ENCODE assay signal across 20 cellular contexts in genomic region chrX:41031256-41031967, GRCh38. TPM values are rescaled to one million over a fixed set of nuclear protein-coding genes. Genes with fewer than 3 reads are reported as not detected.
DNase-seq lines count a peak whose midpoint lies in the region; ATAC-seq, FAIRE-seq and TF ChIP-seq lines count a peak whose summit lies in the region.
"Had no signal": no experiment of that assay in that cellular context is flagged by ENCODE, and none has a peak within 500 bp of the region (broad histone marks: within the 10 kb centered on the region; RNA-seq: fewer than 3 reads in every experiment).

No MANE protein-coding gene starts in this region.

- peak overlapping the region; percentile 20 for H2AFZ ChIP-seq in HepG2 (ENCODE audit: low read length)
- no peak overlapping the region for H2AFZ ChIP-seq in neuronal stem cell (ENCODE audit: low read length)
- no peak overlapping the region for H2AFZ ChIP-seq in hepatocyte

- H4K20me1 ChIP-seq in HepG2 (ENCODE audit: insufficient read depth, low read length) (no peaks in the 10 kb centered on the region), hepatocyte (ENCODE audit: insufficient read depth, poor library complexity, severe bottlenecking) (no peaks in the 10 kb centered on the region)

- H3K23ac ChIP-seq in neuronal stem cell (ENCODE audit: low read depth, low read length, poor library complexity): no peak overlapping the region

- H3K4me1 ChIP-seq in A549: peaks cover 44% of the 10 kb centered on the region
- peaks cover 25% of the 10 kb centered on the region for H3K4me1 ChIP-seq in HepG2 (ENCODE audit: insufficient read depth, low read length)
- H3K4me1 ChIP-seq in neuronal stem cell (ENCODE audit: control insufficient read depth in 2 of 2, insufficient read depth in 1 of 2, low read depth in 1 of 2, low read length in 2 of 2): peaks cover 2 to 3% of the 10 kb centered on the region in 2 donors
- peaks cover 11% of the 10 kb centered on the region for H3K4me1 ChIP-seq in hepatocyte (ENCODE audit: insufficient read depth)

- BruUV-seq in HepG2 (replicated peaks; lab: Mats Ljungman, UMichigan): no TSS peak

- no peaks in the 10 kb centered on the region for H3K79me1 ChIP-seq in neuronal stem cell (ENCODE audit: low read depth, low read length)

- WGBS in A549 (ENCODE audit: missing lambda C conversion rate): 91% methylated on average over 13 of the region's 13 CpGs
- WGBS in HepG2 (ENCODE audit: low lambda C conversion rate): 61% methylated on average over 7 of the region's 13 CpGs
- WGBS in neuronal stem cell (ENCODE audit: extremely low coverage in 2 of 2, insufficient read length in 2 of 2, insufficient replicate concordance in 1 of 2), 2 donors: no CpG with 5 or more reads among the region's 13 CpGs
- WGBS in hepatocyte (ENCODE audit: low lambda C conversion rate, missing lambda C conversion rate): 91% methylated on average over 13 of the region's 13 CpGs

- no peaks in the 10 kb centered on the region for H3K9me3 ChIP-seq in A549
- H3K9me3 ChIP-seq in HepG2 (ENCODE audit: low read length): no peaks in the 10 kb centered on the region
- H3K9me3 ChIP-seq in neuronal stem cell (replicated peaks in 1 of 2; ENCODE audit: control insufficient read depth in 2 of 2, insufficient read depth in 1 of 2, low read depth in 1 of 2, low read length in 2 of 2): no peaks in the 10 kb centered on the region
- H3K9me3 ChIP-seq in hepatocyte (ENCODE audit: low read depth): no peaks in the 10 kb centered on the region
- H3K9me3 ChIP-seq: MG63 had no signal

- H3K79me2 ChIP-seq in HepG2 (ENCODE audit: insufficient read depth, low read length) (no peaks in the 10 kb centered on the region), hepatocyte (no peaks in the 10 kb centered on the region)

- no peak overlapping the region for H3K14ac ChIP-seq in neuronal stem cell (ENCODE audit: low read length)

- CTCF ChIA-PET in A549 (lab: Yijun Ruan, JAX) (no interaction called here), HepG2 (lab: Yijun Ruan, JAX; ENCODE audit: low intra/inter-chr PET ratio, low total read pairs) (no interaction called here)

- no peak overlapping the region for H3K4ac ChIP-seq in neuronal stem cell (ENCODE audit: low read length)

- no peak overlapping the region for H2BK15ac ChIP-seq in neuronal stem cell (ENCODE audit: low read length)

- intact Hi-C loops in HepG2 (cut with micrococcal nuclease; ENCODE audit: unreplicated experiment): no loop called here

- no peak for TF ChIP-seq RAD21 in A549 (conservative IDR thresholded peaks at IDR 0.05 in 1 of 2, IDR thresholded peaks at IDR 0.05 in 1 of 2)
- TF ChIP-seq RAD21 in HepG2 (CRISPR knock-in tag; IDR thresholded peaks at IDR 0.05): no peak

- in situ Hi-C loops in HepG2 (cut with HindIII; ENCODE audit: extremely low pct_ligation_motif_present, low pct_unique_long_range_greater_than_20kb): no loop called here

- TF ChIP-seq EP300 in A549 (IDR thresholded peaks at IDR 0.05) (no peak), HepG2 (IDR thresholded peaks at IDR 0.05; ENCODE audit: low read depth in 2 of 2, low read length in 2 of 2) (no peak), HepG2 (CRISPR knock-in tag; IDR thresholded peaks at IDR 0.05; ENCODE audit: borderline replicate concordance) (no peak)

- H2BK5ac ChIP-seq in neuronal stem cell (ENCODE audit: low read length): no peak overlapping the region

- peak overlapping the region; percentile 41 to 72; a peak in 5 of 6 replicates for H3K27ac ChIP-seq in A549
- H3K27ac ChIP-seq in HepG2 (ENCODE audit: extremely low read length, insufficient read depth, low read length): no peak overlapping the region
- no peak overlapping the region for H3K27ac ChIP-seq in neuronal stem cell (replicated peaks; ENCODE audit: low read length)
- H3K27ac ChIP-seq in hepatocyte: no peak overlapping the region
- H3K27ac ChIP-seq: C4-2B, SK-N-MC had no signal

- no peak for TF ChIP-seq POLR2A in A549 (IDR thresholded peaks at IDR 0.05; ENCODE audit: low read length)
- TF ChIP-seq POLR2A in HepG2 (IDR thresholded peaks at IDR 0.05; ENCODE audit: insufficient read depth in 1 of 2, low read depth in 2 of 2, low read length in 2 of 2): no peak

- H4K8ac ChIP-seq in neuronal stem cell (ENCODE audit: low read depth, low read length): no peak overlapping the region

- H3K18ac ChIP-seq in neuronal stem cell (ENCODE audit: low read length): peak overlapping the region; percentile 57

- no peak for DNase-seq in A549 (ENCODE audit: low read depth in 1 of 2, low spot score in 1 of 2)
- peak; percentile 45 for DNase-seq in NCI-H69 (lab: John Stamatoyannopoulos, UW)
- no peak for DNase-seq in HepG2 (ENCODE audit: low spot score)
- DNase-seq in neuronal stem cell (ENCODE audit: low spot score): no peak
- no peak for DNase-seq in hepatocyte (ENCODE audit: low spot score)
- no peak for DNase-seq in DMS153 treated with DMSO at 0.1 percent for 48 hours (lab: John Stamatoyannopoulos, UW; ENCODE audit: unreplicated experiment)
- DNase-seq in NCI-H2171 (lab: John Stamatoyannopoulos, UW): no peak
- DNase-seq: Calu3; CD8-positive, alpha-beta memory T cell; DMS153; GDM1; GOT3; MG63; NCI-H1417; NCI-H1930; NCI-H524 treated with DMSO at 0.1 percent for 48 hours; SHP77 treated with DMSO at 0.1 percent for 48 hours had no signal

- ATAC-seq in A549 (no peak), HepG2 (no peak), HG03342 (IDR thresholded peaks at IDR 0.05; ENCODE audit: unreplicated experiment) (no peak)

- no peak overlapping the region for H2AK5ac ChIP-seq in neuronal stem cell (ENCODE audit: low read depth, low read length)

- no peaks in the 10 kb centered on the region for H3K9me2 ChIP-seq in hepatocyte (replicated peaks; ENCODE audit: insufficient read depth)

- H3K27me3 ChIP-seq in HepG2 (ENCODE audit: control insufficient read depth in 1 of 2, insufficient read depth in 2 of 2, low read length in 2 of 2) (no peaks in the 10 kb centered on the region), neuronal stem cell (ENCODE audit: control insufficient read depth in 3 of 3, insufficient read depth in 3 of 3, low read depth in 1 of 3, low read length in 3 of 3) (no peaks in the 10 kb centered on the region), hepatocyte (no peaks in the 10 kb centered on the region)
- H3K27me3 ChIP-seq: MG63 had no signal

- H3K36me3 ChIP-seq in HepG2 (replicated peaks in 1 of 2; ENCODE audit: control insufficient read depth in 1 of 2, insufficient read depth in 2 of 2, low read length in 2 of 2) (no peaks in the 10 kb centered on the region), neuronal stem cell (replicated peaks in 1 of 2; ENCODE audit: control insufficient read depth in 2 of 2, insufficient read depth in 2 of 2, low read length in 2 of 2) (no peaks in the 10 kb centered on the region), hepatocyte (replicated peaks; ENCODE audit: insufficient read depth, low read depth) (no peaks in the 10 kb centered on the region)
- H3K36me3 ChIP-seq: MG63 had no signal

- no peak overlapping the region for H2BK120ac ChIP-seq in neuronal stem cell (ENCODE audit: low read depth, low read length)

- H3K9ac ChIP-seq in HepG2 (ENCODE audit: insufficient read depth, low read depth, low read length): no peak overlapping the region
- H3K9ac ChIP-seq in neuronal stem cell (ENCODE audit: low read depth, low read length, poor library complexity): no peak overlapping the region

- POLR2A ChIA-PET in A549 (lab: Yijun Ruan, JAX): no interaction called here
- POLR2A ChIA-PET in HepG2 (lab: Yijun Ruan, JAX): no interaction called here

- no peak overlapping the region for H2BK12ac ChIP-seq in neuronal stem cell (ENCODE audit: low read length)

- no peak overlapping the region for H4K91ac ChIP-seq in neuronal stem cell (ENCODE audit: low read depth, low read length, poor library complexity)

- H3K4me2 ChIP-seq in A549 (no peak overlapping the region), HepG2 (ENCODE audit: low read depth, low read length) (no peak overlapping the region; the same call in 1 of the 2 replicates), neuronal stem cell (ENCODE audit: insufficient read depth, low read length, poor library complexity, severe bottlenecking) (no peak overlapping the region), hepatocyte (no peak overlapping the region)

- TF ChIP-seq CTCF in A549 (IDR thresholded peaks at IDR 0.05) (no peak), HepG2 (CRISPR knock-in tag; IDR thresholded peaks at IDR 0.05) (no peak), hepatocyte (IDR thresholded peaks at IDR 0.05; ENCODE audit: poor library complexity) (no peak)

- no peak for FAIRE-seq in A549 (lab: Jason Lieb, UNC)
- FAIRE-seq in HepG2 (lab: Jason Lieb, UNC): no peak

- H3K4me3 ChIP-seq in A549 (no peak overlapping the region), HepG2 (replicated peaks in 1 of 3; ENCODE audit: insufficient read depth in 1 of 3, low read depth in 2 of 3, low read length in 3 of 3) (no peak overlapping the region), neuronal stem cell (ENCODE audit: low read length in 2 of 2) (no peak overlapping the region), hepatocyte (no peak overlapping the region)
- H3K4me3 ChIP-seq: MG63, SK-N-MC had no signal

RNA-seq across cellular contexts. Expression of gene USP9X, which starts 53.8 kb away (rescaled TPM):
- polyA plus RNA-seq in A549 (2011; rRNA removed) (70.4 and 110 TPM in 2 replicates), A549 (2017; fragmentation: RNase III; extraction: RNeasy Plus Mini Kit Qiagen cat#74134 plus additional on column Dnase treatment) (30.7 to 32.6 TPM (median 31.8 TPM) in 3 replicates), HepG2 (2011; rRNA removed) (20.7 and 22.2 TPM in 2 replicates), hepatocyte (23.8 and 26.6 TPM in 2 replicates)
- 10.0 and 12.6 TPM in 2 replicates for polyA plus RNA-seq in A549 (2012; cell fraction: cytosol; rRNA removed)
- polyA plus RNA-seq in A549 (2012; cell fraction: nucleus; rRNA removed): 10.8 and 15.3 TPM in 2 replicates
- polyA minus RNA-seq in A549 (2011; rRNA and poly(A)+ RNA removed): 264 and 283 TPM in 2 replicates
- total RNA-seq in HepG2 (2016; rRNA removed; fragmentation: Illumina TruSeq; extraction: Trizol) (40.5 and 81.0 TPM in 2 replicates), hepatocyte (93.9 and 114 TPM in 2 replicates)
- total RNA-seq in HepG2 (2016; cell fraction: cytosol; rRNA removed; fragmentation: Illumina TruSeq; extraction: Trizol; ENCODE audit: low read depth): 3.8 and 4.7 TPM in 2 replicates
- total RNA-seq in HepG2 (2016; cell fraction: insoluble cytoplasmic fraction; rRNA removed; fragmentation: Illumina TruSeq; extraction: Trizol): 39.4 and 75.2 TPM in 2 replicates
- 12.7 TPM in 2 replicates for total RNA-seq in HepG2 (2016; cell fraction: membrane; rRNA removed; fragmentation: Illumina TruSeq; extraction: Trizol)
- 41.9 and 52.3 TPM in 2 replicates for total RNA-seq in HepG2 (2016; cell fraction: nucleus; rRNA removed; fragmentation: Illumina TruSeq; extraction: Trizol)
- 9.5 and 16.8 TPM in 2 replicates for polyA plus RNA-seq in HepG2 (2011; cell fraction: cytosol; rRNA removed)
- 14.6 and 21.3 TPM in 2 replicates for polyA plus RNA-seq in HepG2 (2011; cell fraction: nucleus; rRNA removed)
- 24.5 and 29.6 TPM in 2 replicates for polyA plus RNA-seq in HepG2 (2012)
- 0.76 and 1.8 TPM in 2 replicates for polyA plus RNA-seq in HepG2 (2016; cell fraction: cytosol; fragmentation: Illumina TruSeq; extraction: Trizol; ENCODE audit: low read depth)
- 29.7 and 29.8 TPM in 2 replicates for polyA plus RNA-seq in HepG2 (2016; cell fraction: insoluble cytoplasmic fraction; fragmentation: Illumina TruSeq; extraction: Trizol; ENCODE audit: low read depth)
- polyA plus RNA-seq in HepG2 (2016; cell fraction: membrane; fragmentation: Illumina TruSeq; extraction: Trizol; ENCODE audit: low read depth): 2.9 and 3.9 TPM in 2 replicates
- polyA plus RNA-seq in HepG2 (2016; cell fraction: nucleus; fragmentation: Illumina TruSeq; extraction: Trizol; ENCODE audit: insufficient read depth, low read depth): 26.5 and 29.5 TPM in 2 replicates
- polyA minus RNA-seq in HepG2 (2011; rRNA and poly(A)+ RNA removed; ENCODE audit: low replicate concordance): 180 and 267 TPM in 2 replicates
- polyA minus RNA-seq in HepG2 (2011; cell fraction: cytosol; rRNA and poly(A)+ RNA removed): 62.3 and 83.0 TPM in 2 replicates
- polyA minus RNA-seq in HepG2 (2011; cell fraction: nucleus; rRNA and poly(A)+ RNA removed): 121 and 148 TPM in 2 replicates
- polyA plus RNA-seq in neuronal stem cell (2013, experiment 1 of 2): 22.2 TPM
- polyA plus RNA-seq in neuronal stem cell (2013, experiment 2 of 2): 22.2 TPM

Comparison
In these comparisons a context has a peak if more than half of its experiments do, and no peak if none do; other contexts are left out.
1. H3K27ac ChIP-seq: peak in A549 (2 of 2); none in HepG2 (single experiment), neuronal stem cell (single experiment) and hepatocyte (single experiment).